11 cellular contexts compared by ENCODE assay signal in the genomic region with DNA sequence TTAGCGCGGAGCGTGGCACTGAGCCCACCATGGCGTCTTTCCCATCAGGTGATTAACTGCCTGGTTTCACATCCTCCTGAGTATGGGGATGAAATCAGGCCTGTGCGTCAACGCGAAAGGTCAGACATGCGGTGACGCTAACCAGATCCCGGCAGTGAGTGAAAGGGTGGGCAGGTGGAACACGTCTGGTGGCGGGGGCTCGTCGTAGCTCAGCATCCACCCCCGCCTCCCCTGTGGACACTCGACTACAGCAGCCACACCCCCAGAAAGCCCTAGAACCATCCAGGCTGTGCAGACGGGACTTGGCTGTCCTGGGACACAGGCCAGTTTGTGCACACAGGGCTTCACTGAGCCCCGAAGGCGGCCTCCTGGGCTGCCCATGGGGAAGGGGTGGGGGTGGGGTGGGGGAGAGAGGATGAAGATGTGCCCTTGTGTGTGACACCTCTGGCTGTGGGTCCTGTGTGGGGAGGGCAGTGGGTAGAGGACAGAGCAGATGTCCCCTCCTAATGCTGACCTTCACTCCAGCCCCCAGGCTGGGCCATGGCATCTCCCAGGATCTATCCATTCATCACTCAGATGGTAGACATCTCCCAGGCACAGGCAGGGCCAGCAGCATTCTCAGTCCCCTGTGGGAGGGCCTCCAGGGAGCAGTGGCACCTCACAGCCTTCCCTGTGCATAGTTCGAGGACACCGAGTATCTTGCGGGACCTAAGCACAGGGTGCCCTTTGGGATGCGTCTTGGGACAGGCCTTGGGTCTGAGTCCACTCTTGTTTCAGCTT. TPM values are rescaled to one million over a fixed set of nuclear protein-coding genes. Genes with fewer than 3 reads are reported as not detected.
A peak's percentile ranks its signal among the peaks of the same experiment; 100 is the strongest.
DNase-seq lines count a peak whose midpoint lies in the region; TF ChIP-seq lines count a peak whose summit lies in the region.
"Had no signal": no experiment of that assay in that cellular context is flagged by ENCODE, and none has a peak within 500 bp of the region (broad histone marks: within the 10 kb centered on the region; RNA-seq: fewer than 3 reads in every experiment).

No MANE protein-coding gene starts in this region.

- H3K27me3 Mint-ChIP-seq in brain, result peaks cover 3% of the 10 kb centered on the region

- TF ChIP-seq POLR2A in erythroblast (IDR thresholded peaks at IDR 0.05; ENCODE audit: low read length), result no peak

- peaks cover 32% of the 10 kb centered on the region for H3K4me1 Mint-ChIP-seq in brain

- no peaks in the 10 kb centered on the region for H3K9me3 ChIP-seq in right atrium auricular region

- H3K4me3 Mint-ChIP-seq in brain, result no peak overlapping the region
- H3K4me3 Mint-ChIP-seq: type B pancreatic cell had no signal

- no peaks in the 10 kb centered on the region for H3K36me3 Mint-ChIP-seq in brain
- H3K36me3 Mint-ChIP-seq: type B pancreatic cell had no signal

- H3K9ac ChIP-seq in rectal smooth muscle tissue (ENCODE audit: low read length), result peak overlapping the region; percentile 32

- H3K27ac ChIP-seq in right atrium auricular region (peak overlapping the region; percentile 89 to 94), rectal smooth muscle tissue (ENCODE audit: low read depth, low read length) (peak overlapping the region; percentile 99)

- H3K9me3 Mint-ChIP-seq in brain, result peaks cover 0 to 3% (median 0%) of the 10 kb centered on the region in 5 experiments
- H3K9me3 Mint-ChIP-seq: type B pancreatic cell had no signal

- H3K36me3 ChIP-seq in right atrium auricular region, result no peaks in the 10 kb centered on the region
- H3K36me3 ChIP-seq in rectal smooth muscle tissue (ENCODE audit: control insufficient read depth, insufficient read depth, low read length), result no peaks in the 10 kb centered on the region

- H3K4me1 ChIP-seq in right atrium auricular region (peaks cover 0 to 47% of the 10 kb centered on the region in 2 donors), rectal smooth muscle tissue (ENCODE audit: control insufficient read depth, insufficient read depth, low read length) (peaks cover 46% of the 10 kb centered on the region)

- DNase-seq in C1 segment of cervical spinal cord (lab: John Stamatoyannopoulos, UW) (peak in 9 of 14 donors; percentile 37 to 77 (median 47)), right atrium auricular region (ENCODE audit: low spot score) (peak; percentile 79), cerebellar nuclear complex (lab: John Stamatoyannopoulos, UW) (no peak), hippocampal formation (lab: John Stamatoyannopoulos, UW) (no peak), erythroblast (lab: John Stamatoyannopoulos, UW) (no peak), NCI-H226 (no peak)
- DNase-seq: NCI-H2029 had no signal

- H3K27ac Mint-ChIP-seq in brain, result peak overlapping the region in 3 of 5 experiments; percentile 27 to 50 (median 36)
- H3K27ac Mint-ChIP-seq: type B pancreatic cell had no signal

- TF ChIP-seq CTCF in brain (conservative IDR thresholded peaks at IDR 0.05), result no peak
- TF ChIP-seq CTCF in right atrium auricular region (IDR thresholded peaks at IDR 0.05), result no peak

- H3K4me3 ChIP-seq in right atrium auricular region (no peak overlapping the region), rectal smooth muscle tissue (ENCODE audit: low read length) (no peak overlapping the region)

- H3K27me3 ChIP-seq in right atrium auricular region (no peaks in the 10 kb centered on the region), rectal smooth muscle tissue (ENCODE audit: control insufficient read depth, insufficient read depth, low read length) (no peaks in the 10 kb centered on the region)

RNA-seq across cellular contexts. Expression of a gene that starts 27.5 kb away (rescaled TPM):
- polyA plus RNA-seq in brain (ENCODE audit: insufficient read depth, low read depth, low replicate concordance), result 75.7 TPM
- total RNA-seq in right atrium auricular region, result 100 to 1,000 TPM; 239 to 275 TPM
- total RNA-seq: dermis microvascular lymphatic vessel endothelial cell had no signal

Comparison
In these comparisons a context has a peak if more than half of its experiments do, and no peak if none do; other contexts are left out.
1. DNase-seq: peak in C1 segment of cervical spinal cord (9 of 14) and right atrium auricular region (single experiment); none in cerebellar nuclear complex (0 of 2), hippocampal formation (0 of 2), erythroblast (0 of 2) and NCI-H226 (single experiment).